In the genomic region with DNA sequence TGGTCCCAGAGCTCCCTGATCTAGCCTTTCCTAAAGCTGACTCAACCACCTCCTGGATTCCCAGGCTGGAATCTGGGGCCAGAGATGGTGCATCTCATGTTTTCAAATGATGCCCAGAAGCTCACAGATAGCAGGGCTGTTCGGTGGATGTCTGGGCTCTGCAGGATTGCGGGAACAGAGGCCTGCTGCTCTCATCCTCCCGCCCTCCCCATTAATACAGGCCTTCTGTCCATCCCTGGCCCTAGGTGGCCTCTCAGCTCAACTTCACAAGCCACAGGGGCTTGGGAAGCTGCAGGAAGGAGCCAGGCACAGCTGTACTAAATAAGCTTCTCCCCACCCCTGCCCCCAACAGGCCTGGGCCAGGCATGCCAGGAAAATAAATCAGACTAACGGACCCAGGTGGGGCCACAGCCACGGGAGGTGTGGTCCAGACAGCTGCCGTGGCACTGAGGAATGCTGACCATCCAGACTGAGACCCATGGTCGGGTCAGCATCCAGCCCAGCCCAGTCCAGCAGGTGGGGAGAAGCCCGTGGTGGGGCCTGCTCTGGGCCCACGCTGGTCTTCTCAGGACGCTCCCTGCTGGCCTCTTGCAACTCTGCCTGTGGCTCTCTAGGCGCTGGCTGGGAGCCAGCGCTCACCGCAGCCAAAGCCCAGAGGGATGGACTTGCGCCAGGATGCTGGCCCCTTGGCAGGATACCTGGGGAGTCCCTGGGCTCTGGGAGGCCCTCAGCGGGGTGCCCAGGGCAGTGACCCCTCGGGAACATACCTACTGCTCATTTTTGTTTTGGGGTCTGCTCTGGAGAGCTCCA, we compare ENCODE assay signal across 1 cellular context.
TF ChIP-seq lines count a peak whose summit lies in the region.

No MANE protein-coding gene starts in this region.

TF ChIP-seq in H1, 55 proteins besides CTCF, POLR2A, EP300 and RAD21:
- TF ChIP-seq KDM5A (IDR thresholded peaks at IDR 0.05; ENCODE audit: low read length) (no peak), GABPA (IDR thresholded peaks at IDR 0.05; ENCODE audit: borderline replicate concordance, insufficient read depth, low read length) (no peak), CBX8 (IDR thresholded peaks at IDR 0.05; ENCODE audit: borderline replicate concordance, low read depth, low read length) (no peak), CTBP2 (IDR thresholded peaks at IDR 0.05; ENCODE audit: borderline replicate concordance, insufficient read depth, insufficient read length, low read length) (peak; percentile 36)
